ENCODE assay signal across 1 cellular context in the genomic region with DNA sequence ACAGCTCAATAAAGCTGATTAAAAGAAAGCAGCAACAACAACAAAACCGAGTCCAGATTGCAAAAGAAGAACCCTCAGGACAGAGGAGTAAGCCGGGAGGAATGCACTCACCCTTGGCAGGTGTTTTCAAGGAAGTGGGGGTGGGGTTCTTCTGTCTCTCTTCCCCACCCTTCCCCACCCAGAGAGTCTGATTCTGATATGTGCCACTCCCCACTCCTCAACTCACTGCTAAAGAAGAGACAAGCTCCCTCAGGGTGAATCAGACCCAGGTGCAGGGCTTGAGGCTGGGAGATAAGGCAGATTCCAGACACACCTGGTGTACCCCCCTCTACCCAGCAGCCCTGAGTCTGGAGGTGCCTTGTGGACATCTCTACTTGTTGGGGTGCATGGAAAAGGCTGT.
TF ChIP-seq lines count a peak whose summit lies in the region.

No MANE protein-coding gene starts in this region.

TF ChIP-seq in GM23338, 12 proteins besides CTCF, POLR2A, EP300 and RAD21:
- TF ChIP-seq, protein P1, sequence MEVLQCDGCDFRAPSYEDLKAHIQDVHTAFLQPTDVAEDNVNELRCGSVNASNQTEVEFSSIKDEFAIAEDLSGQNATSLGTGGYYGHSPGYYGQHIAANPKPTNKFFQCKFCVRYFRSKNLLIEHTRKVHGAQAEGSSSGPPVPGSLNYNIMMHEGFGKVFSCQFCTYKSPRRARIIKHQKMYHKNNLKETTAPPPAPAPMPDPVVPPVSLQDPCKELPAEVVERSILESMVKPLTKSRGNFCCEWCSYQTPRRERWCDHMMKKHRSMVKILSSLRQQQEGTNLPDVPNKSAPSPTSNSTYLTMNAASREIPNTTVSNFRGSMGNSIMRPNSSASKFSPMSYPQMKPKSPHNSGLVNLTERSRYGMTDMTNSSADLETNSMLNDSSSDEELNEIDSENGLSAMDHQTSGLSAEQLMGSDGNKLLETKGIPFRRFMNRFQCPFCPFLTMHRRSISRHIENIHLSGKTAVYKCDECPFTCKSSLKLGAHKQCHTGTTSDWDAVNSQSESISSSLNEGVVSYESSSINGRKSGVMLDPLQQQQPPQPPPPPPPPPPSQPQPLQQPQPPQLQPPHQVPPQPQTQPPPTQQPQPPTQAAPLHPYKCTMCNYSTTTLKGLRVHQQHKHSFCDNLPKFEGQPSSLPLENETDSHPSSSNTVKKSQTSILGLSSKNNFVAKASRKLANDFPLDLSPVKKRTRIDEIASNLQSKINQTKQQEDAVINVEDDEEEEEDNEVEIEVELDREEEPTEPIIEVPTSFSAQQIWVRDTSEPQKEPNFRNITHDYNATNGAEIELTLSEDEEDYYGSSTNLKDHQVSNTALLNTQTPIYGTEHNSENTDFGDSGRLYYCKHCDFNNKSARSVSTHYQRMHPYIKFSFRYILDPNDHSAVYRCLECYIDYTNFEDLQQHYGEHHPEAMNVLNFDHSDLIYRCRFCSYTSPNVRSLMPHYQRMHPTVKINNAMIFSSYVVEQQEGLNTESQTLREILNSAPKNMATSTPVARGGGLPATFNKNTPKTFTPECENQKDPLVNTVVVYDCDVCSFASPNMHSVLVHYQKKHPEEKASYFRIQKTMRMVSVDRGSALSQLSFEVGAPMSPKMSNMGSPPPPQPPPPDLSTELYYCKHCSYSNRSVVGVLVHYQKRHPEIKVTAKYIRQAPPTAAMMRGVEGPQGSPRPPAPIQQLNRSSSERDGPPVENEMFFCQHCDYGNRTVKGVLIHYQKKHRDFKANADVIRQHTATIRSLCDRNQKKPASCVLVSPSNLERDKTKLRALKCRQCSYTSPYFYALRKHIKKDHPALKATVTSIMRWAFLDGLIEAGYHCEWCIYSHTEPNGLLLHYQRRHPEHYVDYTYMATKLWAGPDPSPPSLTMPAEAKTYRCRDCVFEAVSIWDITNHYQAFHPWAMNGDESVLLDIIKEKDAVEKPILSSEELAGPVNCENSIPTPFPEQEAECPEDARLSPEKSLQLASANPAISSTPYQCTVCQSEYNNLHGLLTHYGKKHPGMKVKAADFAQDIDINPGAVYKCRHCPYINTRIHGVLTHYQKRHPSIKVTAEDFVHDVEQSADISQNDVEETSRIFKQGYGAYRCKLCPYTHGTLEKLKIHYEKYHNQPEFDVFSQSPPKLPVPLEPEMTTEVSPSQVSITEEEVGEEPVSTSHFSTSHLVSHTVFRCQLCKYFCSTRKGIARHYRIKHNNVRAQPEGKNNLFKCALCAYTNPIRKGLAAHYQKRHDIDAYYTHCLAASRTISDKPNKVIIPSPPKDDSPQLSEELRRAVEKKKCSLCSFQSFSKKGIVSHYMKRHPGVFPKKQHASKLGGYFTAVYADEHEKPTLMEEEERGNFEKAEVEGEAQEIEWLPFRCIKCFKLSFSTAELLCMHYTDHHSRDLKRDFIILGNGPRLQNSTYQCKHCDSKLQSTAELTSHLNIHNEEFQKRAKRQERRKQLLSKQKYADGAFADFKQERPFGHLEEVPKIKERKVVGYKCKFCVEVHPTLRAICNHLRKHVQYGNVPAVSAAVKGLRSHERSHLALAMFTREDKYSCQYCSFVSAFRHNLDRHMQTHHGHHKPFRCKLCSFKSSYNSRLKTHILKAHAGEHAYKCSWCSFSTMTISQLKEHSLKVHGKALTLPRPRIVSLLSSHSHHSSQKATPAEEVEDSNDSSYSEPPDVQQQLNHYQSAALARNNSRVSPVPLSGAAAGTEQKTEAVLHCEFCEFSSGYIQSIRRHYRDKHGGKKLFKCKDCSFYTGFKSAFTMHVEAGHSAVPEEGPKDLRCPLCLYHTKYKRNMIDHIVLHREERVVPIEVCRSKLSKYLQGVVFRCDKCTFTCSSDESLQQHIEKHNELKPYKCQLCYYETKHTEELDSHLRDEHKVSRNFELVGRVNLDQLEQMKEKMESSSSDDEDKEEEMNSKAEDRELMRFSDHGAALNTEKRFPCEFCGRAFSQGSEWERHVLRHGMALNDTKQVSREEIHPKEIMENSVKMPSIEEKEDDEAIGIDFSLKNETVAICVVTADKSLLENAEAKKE (CRISPR knock-in tag; IDR thresholded peaks at IDR 0.05), result no peak
- TF ChIP-seq ZNF114 (CRISPR knock-in tag; IDR thresholded peaks at IDR 0.05), result no peak
- no peak for TF ChIP-seq JUNB (IDR thresholded peaks at IDR 0.05; ENCODE audit: unreplicated experiment)
- TF ChIP-seq ETS1 (IDR thresholded peaks at IDR 0.05), result no peak
- TF ChIP-seq EZH2 (IDR thresholded peaks at IDR 0.05; ENCODE audit: low read depth, unreplicated experiment), result no peak
- no peak for TF ChIP-seq ZNF331 (CRISPR knock-in tag; IDR thresholded peaks at IDR 0.05; ENCODE audit: low read depth)
- no peak for TF ChIP-seq EZH2phosphoT487 (IDR thresholded peaks at IDR 0.05; ENCODE audit: unreplicated experiment)
- no peak for TF ChIP-seq STAT1 (IDR thresholded peaks at IDR 0.05; ENCODE audit: unreplicated experiment)
- no peak for TF ChIP-seq NANOG (IDR thresholded peaks at IDR 0.05; ENCODE audit: borderline replicate concordance)
- no peak for TF ChIP-seq CREB1 (CRISPR knock-in tag; IDR thresholded peaks at IDR 0.05; ENCODE audit: low read depth)
- no peak for TF ChIP-seq REST (IDR thresholded peaks at IDR 0.05; ENCODE audit: unreplicated experiment)
- no peak for TF ChIP-seq POLR2AphosphoS5 (IDR thresholded peaks at IDR 0.05; ENCODE audit: low read depth)
